In the genomic region with DNA sequence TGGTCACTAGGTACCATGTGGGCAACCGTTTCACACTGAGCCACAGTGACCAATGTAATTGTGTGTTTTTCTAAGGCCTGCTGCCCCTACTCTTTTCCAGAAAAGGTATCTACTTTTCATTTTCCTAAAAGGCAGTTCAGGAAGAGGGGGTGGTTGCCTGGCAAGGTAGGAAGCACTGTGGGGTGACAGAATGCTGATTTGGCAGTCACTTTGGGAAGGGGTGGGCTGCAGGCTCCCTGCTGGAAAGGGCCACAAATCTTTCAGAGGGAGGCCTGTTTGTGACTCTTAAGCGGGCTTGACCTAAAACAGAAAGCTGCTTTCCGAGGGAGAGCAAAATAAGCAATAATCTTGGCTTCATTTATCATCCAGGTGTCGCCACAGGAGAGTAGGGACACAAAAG, we compare ENCODE assay signal across 22 cellular contexts. TPM values are rescaled to one million over a fixed set of nuclear protein-coding genes. Genes with fewer than 3 reads are reported as not detected.
DNase-seq lines count a peak whose midpoint lies in the region; ATAC-seq, FAIRE-seq and TF ChIP-seq lines count a peak whose summit lies in the region.
"Had no signal": no experiment of that assay in that cellular context is flagged by ENCODE, and none has a peak within 500 bp of the region (broad histone marks: within the 10 kb centered on the region; RNA-seq: fewer than 3 reads in every experiment).

No MANE protein-coding gene starts in this region.

- H4K20me1 ChIP-seq in hepatocyte (ENCODE audit: insufficient read depth, poor library complexity, severe bottlenecking), result peaks cover 58% of the 10 kb centered on the region

- TF ChIP-seq POLR2A in gastrocnemius medialis (IDR thresholded peaks at IDR 0.05) (no peak), body of pancreas (IDR thresholded peaks at IDR 0.05) (no peak)

- H3K27me3 ChIP-seq in hepatocyte (no peaks in the 10 kb centered on the region), gastrocnemius medialis (no peaks in the 10 kb centered on the region), body of pancreas (no peaks in the 10 kb centered on the region)

- peaks cover 91% of the 10 kb centered on the region for H3K79me2 ChIP-seq in hepatocyte

- no peaks in the 10 kb centered on the region for H3K9me2 ChIP-seq in hepatocyte (replicated peaks; ENCODE audit: insufficient read depth)

- TF ChIP-seq CTCF in VCaP (conservative IDR thresholded peaks at IDR 0.05), result no peak
- no peak for TF ChIP-seq CTCF in hepatocyte (IDR thresholded peaks at IDR 0.05; ENCODE audit: poor library complexity)
- no peak for TF ChIP-seq CTCF in gastrocnemius medialis (IDR thresholded peaks at IDR 0.05 in 4 of 5, conservative IDR thresholded peaks at IDR 0.05 in 1 of 5)
- TF ChIP-seq CTCF in body of pancreas (IDR thresholded peaks at IDR 0.05), result no peak

- H3K9me3 ChIP-seq in hepatocyte (ENCODE audit: low read depth) (no peaks in the 10 kb centered on the region), gastrocnemius medialis (no peaks in the 10 kb centered on the region), body of pancreas (no peaks in the 10 kb centered on the region)
- H3K9me3 ChIP-seq: HAP-1 had no signal

- no peak for ATAC-seq in gastrocnemius medialis
- ATAC-seq in HG03097 (IDR thresholded peaks at IDR 0.05; ENCODE audit: low FRiP score, unreplicated experiment), result no peak
- ATAC-seq in body of pancreas, result no peak

- no peak overlapping the region for H2AFZ ChIP-seq in hepatocyte

- H3K4me2 ChIP-seq in hepatocyte, result no peak overlapping the region

- peak; percentile 9 for FAIRE-seq in HTR-8/SVneo (lab: Jason Lieb, UNC)

- H3K4me1 ChIP-seq in hepatocyte (ENCODE audit: insufficient read depth) (peaks cover 40% of the 10 kb centered on the region), gastrocnemius medialis (peaks cover 65 to 73% of the 10 kb centered on the region in 2 donors), body of pancreas (no peaks in the 10 kb centered on the region)
- H3K4me1 ChIP-seq: HAP-1 had no signal

- DNase-seq in HTR-8/SVneo (ENCODE audit: insufficient read length, low spot score), result no peak
- DNase-seq in hepatocyte (ENCODE audit: low spot score), result no peak
- no peak for DNase-seq in gastrocnemius medialis
- no peak for DNase-seq in cerebellar nuclear complex (lab: John Stamatoyannopoulos, UW)
- no peak for DNase-seq in body of pancreas
- no peak for DNase-seq in stimulated activated CD4-positive, alpha-beta T cell treated with anti-CD3 and anti-CD28 coated beads, Interleukin-2, amount 100 ng/mL, for 48 hours
- DNase-seq: ACHN, DND-41, KG1, MV-4-11, NCI-H1694 treated with DMSO at 0.1 percent for 48 hours, NCI-H2107, NCI-H2227 treated with DMSO at 0.1 percent for 48 hours, NCI-H510A treated with DMSO at 0.1 percent for 48 hours, NCI-H774, OCI-M1, SHP77 had no signal

- H3K36me3 ChIP-seq in hepatocyte (replicated peaks; ENCODE audit: insufficient read depth, low read depth), result no peaks in the 10 kb centered on the region
- peaks cover 0 to 48% of the 10 kb centered on the region in 2 donors for H3K36me3 ChIP-seq in gastrocnemius medialis
- H3K36me3 ChIP-seq in body of pancreas (replicated peaks in 1 of 2; ENCODE audit: insufficient read depth in 1 of 2, low read depth in 2 of 2), result peaks cover 0 to 3% of the 10 kb centered on the region in 2 donors

- H3K27ac ChIP-seq in VCaP (peak overlapping the region; percentile 99; the same call in 1 of the 2 replicates), hepatocyte (peak overlapping the region; percentile 78), gastrocnemius medialis (peak overlapping the region; percentile 98 to 100 (median 98)), body of pancreas (no peak overlapping the region)

- WGBS in hepatocyte (ENCODE audit: low lambda C conversion rate, missing lambda C conversion rate), result 85% methylated on average over 4 of the region's 4 CpGs
- WGBS in body of pancreas, 2 donors, result 80 to 89% methylated on average over 4 of the region's 4 CpGs

- H3K4me3 ChIP-seq in hepatocyte, result no peak overlapping the region
- no peak overlapping the region for H3K4me3 ChIP-seq in gastrocnemius medialis
- no peak overlapping the region for H3K4me3 ChIP-seq in body of pancreas
- H3K4me3 ChIP-seq: HAP-1 had no signal

- in situ Hi-C loops in gastrocnemius medialis (cut with MboI; ENCODE audit: low sequenced_read_pairs in 4 of 4), result no loop called here

- intact Hi-C loops in gastrocnemius medialis (cut with DNase I; ENCODE audit: low total_unique reads) (no loop called here), body of pancreas (cut with DNase I) (no loop called here)

RNA-seq across cellular contexts. Expression of a gene that starts 5.2 kb away (rescaled TPM):
- total RNA-seq in hepatocyte, result not detected in 2 replicates
- 0.43 and 1.1 TPM in 2 replicates for polyA plus RNA-seq in hepatocyte
- total RNA-seq in gastrocnemius medialis, result 1 to 10 TPM in 3 of 4 donors, not detected in 1; 1.2 to 4.4 (median 2.4) TPM
- total RNA-seq in body of pancreas, result under 1 TPM in 1 of 2 donors, not detected in 1; 0.52 TPM
- total RNA-seq: G401 had no signal
- polyA plus RNA-seq: CD14-positive monocyte had no signal

RNA-seq across cellular contexts. Expression of a gene that starts 11.8 kb away (rescaled TPM):
- total RNA-seq in hepatocyte, result 71.9 TPM in 2 replicates
- polyA plus RNA-seq in hepatocyte, result 65.8 and 70.0 TPM in 2 replicates
- 100 to 1,000 TPM; 222 to 583 (median 280) TPM for total RNA-seq in gastrocnemius medialis
- 10 to 100 TPM; 24.1 to 44.8 TPM for total RNA-seq in body of pancreas

Comparison
In these comparisons a context has a peak if more than half of its experiments do, and no peak if none do; other contexts are left out.
1. H3K27ac ChIP-seq: peak in VCaP (single experiment), hepatocyte (single experiment) and gastrocnemius medialis (4 of 4); none in body of pancreas (0 of 4).